Comparison of ENCODE assay signal across 12 cellular contexts in the genomic region with DNA sequence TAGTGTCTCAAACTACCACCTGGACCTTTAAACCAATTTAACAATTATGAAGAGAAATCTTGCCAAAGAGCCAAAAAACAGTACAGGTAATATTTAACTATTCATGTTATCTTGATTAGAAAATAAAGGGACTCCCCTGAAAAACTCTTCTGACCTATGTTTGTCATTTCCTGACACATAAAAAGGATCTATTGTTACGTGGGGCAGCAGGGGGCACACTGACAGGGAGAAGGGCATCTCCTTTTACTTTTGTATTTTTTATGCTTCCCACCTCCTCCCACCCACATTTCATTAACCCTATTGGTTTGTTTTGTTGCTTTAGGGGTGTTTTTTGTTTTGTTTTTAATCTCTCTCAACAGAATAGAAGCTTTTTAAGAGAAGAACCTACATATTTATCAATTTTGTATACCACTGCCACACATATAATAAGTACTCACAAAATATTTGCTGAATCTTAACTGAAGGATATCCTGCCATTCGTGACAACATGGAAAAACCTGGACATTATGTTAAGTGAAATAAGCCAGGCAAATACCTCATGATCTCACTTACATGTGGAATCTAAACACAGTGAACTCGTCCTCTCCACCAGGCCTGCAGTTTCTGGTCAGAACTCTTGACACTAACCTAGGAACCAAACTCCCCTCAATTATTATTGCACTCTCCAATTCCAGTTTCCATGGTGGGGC. TPM values are rescaled to one million over a fixed set of nuclear protein-coding genes. Genes with fewer than 3 reads are reported as not detected.
DNase-seq lines count a peak whose midpoint lies in the region; ATAC-seq and TF ChIP-seq lines count a peak whose summit lies in the region.
"Had no signal": no experiment of that assay in that cellular context is flagged by ENCODE, and none has a peak within 500 bp of the region (broad histone marks: within the 10 kb centered on the region; RNA-seq: fewer than 3 reads in every experiment).

No MANE protein-coding gene starts in this region.

- H3K4me2 ChIP-seq in DND-41 (ENCODE audit: insufficient read depth, low read length): no peak overlapping the region

- H3K36me3 Mint-ChIP-seq in memory B cell: peaks cover 8% of the 10 kb centered on the region

- no peaks in the 10 kb centered on the region for H3K9me3 ChIP-seq in DND-41 (ENCODE audit: insufficient read depth, low read length, severe bottlenecking)

- H4K20me1 ChIP-seq in DND-41 (ENCODE audit: insufficient read depth, low read length): peaks cover 71% of the 10 kb centered on the region

- ATAC-seq in DND-41 (ENCODE audit: insufficient read depth, low read depth) (0 out of 3 replicates have a peak, but pooled peaks have one; percentile 49), memory B cell (ENCODE audit: low read depth) (no peak)

- no peaks in the 10 kb centered on the region; the same call in 1 of the 2 replicates for H3K4me1 ChIP-seq in DND-41 (ENCODE audit: insufficient read depth, low read length)

- no peaks in the 10 kb centered on the region for H3K9me3 Mint-ChIP-seq in memory B cell
- H3K9me3 Mint-ChIP-seq: nephron had no signal

- no peaks in the 10 kb centered on the region for H3K27me3 Mint-ChIP-seq in memory B cell

- peaks cover 29% of the 10 kb centered on the region for H3K4me1 Mint-ChIP-seq in memory B cell

- TF ChIP-seq CTCF in DND-41 (IDR thresholded peaks at IDR 0.05; ENCODE audit: borderline replicate concordance, extremely low read depth, low read length, poor library complexity, severe bottlenecking): peak; percentile 41

- no peaks in the 10 kb centered on the region for H3K27me3 ChIP-seq in DND-41 (ENCODE audit: insufficient read depth, low read length, poor library complexity)

- H3K27ac Mint-ChIP-seq in memory B cell: peak overlapping the region; percentile 51

- H3K4me3 Mint-ChIP-seq in memory B cell: no peak overlapping the region
- H3K4me3 Mint-ChIP-seq: nephron had no signal

- H2AFZ ChIP-seq in DND-41 (ENCODE audit: low read depth, low read length): no peak overlapping the region

- H3K4me3 ChIP-seq in DND-41 (ENCODE audit: low read depth in 1 of 2, low read length in 2 of 2): no peak overlapping the region

- H3K9ac ChIP-seq in DND-41 (ENCODE audit: low read depth, low read length): no peak overlapping the region

- peaks cover 8% of the 10 kb centered on the region; the same call in 1 of the 2 replicates for H3K36me3 ChIP-seq in DND-41 (ENCODE audit: insufficient read depth, low read length)

- peaks cover 100% of the 10 kb centered on the region for H3K79me2 ChIP-seq in DND-41 (ENCODE audit: insufficient read depth, low read length)

- DNase-seq in DND-41 (no peak), HT1080 (ENCODE audit: low read depth) (peak; percentile 56), amniotic epithelial cell (ENCODE audit: low read depth) (peak; percentile 8), memory B cell (ENCODE audit: low spot score in 2 of 2) (no peak), SK-N-DZ (ENCODE audit: low spot score) (no peak), T1000 (lab: John Stamatoyannopoulos, UW) (no peak), cortex of kidney (lab: John Stamatoyannopoulos, UW) (no peak), occipital lobe (lab: John Stamatoyannopoulos, UW) (no peak)
- DNase-seq: activated effector memory CD4-positive, alpha-beta T cell treated with anti-CD3 and anti-CD28 coated beads, Interleukin-2, amount 50 U/mL, for 16 hours; MM.1S; NK-92 treated with Interleukin-12 subunit alpha and Interleukin-12 subunit beta, amount 100 ng/mL, for 24 hours had no signal

- no peak overlapping the region for H3K27ac ChIP-seq in DND-41 (ENCODE audit: low read length)

RNA-seq across cellular contexts. Expression of gene STAG1, which starts 17.7 kb away (rescaled TPM):
- 34.2 and 35.9 TPM in 2 replicates for total RNA-seq in HT1080 (2014; rRNA removed; shearing (Covaris generic))
- 14.7 and 20.1 TPM in 2 replicates for polyA plus RNA-seq in HT1080 (2015; cell fraction: cytosol; rRNA removed)
- 25.2 and 26.2 TPM in 2 replicates for polyA plus RNA-seq in HT1080 (2015; cell fraction: nucleus; rRNA removed)
- 13.9 and 15.9 TPM in 2 replicates for polyA plus RNA-seq in SK-N-DZ (2014; cell fraction: cytosol; rRNA removed)
- polyA plus RNA-seq in SK-N-DZ (2014; cell fraction: nucleus; rRNA removed): 11.3 and 12.9 TPM in 2 replicates
- 80.8 TPM for total RNA-seq in occipital lobe

Comparison
In these comparisons a context has a peak if more than half of its experiments do, and no peak if none do; other contexts are left out.
1. DNase-seq: peak in HT1080 (single experiment) and amniotic epithelial cell (single experiment); none in DND-41 (single experiment), memory B cell (0 of 2), SK-N-DZ (single experiment), T1000 (single experiment), cortex of kidney (single experiment) and occipital lobe (single experiment).